ENCODE assay signal across 15 cellular contexts in the genomic region with DNA sequence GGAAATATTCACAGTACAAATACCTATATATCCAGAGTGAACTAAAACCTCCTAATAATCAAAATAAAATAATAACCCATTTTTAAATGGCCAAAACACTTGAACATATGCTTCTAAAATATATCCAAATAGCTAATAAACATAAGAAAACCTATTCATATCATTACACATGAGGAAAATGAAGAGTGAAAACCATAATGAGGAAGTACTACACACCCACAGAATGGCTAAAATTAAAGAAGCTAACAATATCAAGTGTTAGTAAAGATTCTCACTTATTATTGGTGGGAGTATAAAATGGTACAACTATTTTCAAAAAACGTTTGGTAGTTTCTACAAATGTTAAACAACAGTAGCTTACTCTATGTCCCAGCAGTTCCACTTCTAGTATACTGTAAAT.
DNase-seq lines count a peak whose midpoint lies in the region; ATAC-seq, FAIRE-seq and TF ChIP-seq lines count a peak whose summit lies in the region.
"Had no signal": no experiment of that assay in that cellular context is flagged by ENCODE, and none has a peak within 500 bp of the region (broad histone marks: within the 10 kb centered on the region; RNA-seq: fewer than 3 reads in every experiment).

No MANE protein-coding gene starts in this region.

- H3K4me3 ChIP-seq in GM12878: no peak overlapping the region
- H3K4me3 ChIP-seq: BLaER1, HAP-1 had no signal

- 0% methylated on average over 1 of the region's 1 CpG for WGBS in GM12878 (ENCODE audit: insufficient coverage, insufficient replicate concordance, low lambda C conversion rate, missing lambda C conversion rate)

- no peak for TF ChIP-seq POLR2A in GM12878 (IDR thresholded peaks at IDR 0.05; ENCODE audit: low read depth, low read length)

- H3K36me3 Mint-ChIP-seq in activated CD8-positive, alpha-beta T cell treated with anti-CD3 and anti-CD28 coated beads, Interleukin-2, amount 10 ng/mL, durations not matched to agents 7 days and 5 days (ENCODE audit: low read depth): no peaks in the 10 kb centered on the region
- no peaks in the 10 kb centered on the region for H3K36me3 Mint-ChIP-seq in chondrocyte (ENCODE audit: low read depth)
- H3K36me3 Mint-ChIP-seq: CD4-positive, CD25-positive, alpha-beta regulatory T cell had no signal

- no peaks in the 10 kb centered on the region for H3K36me3 ChIP-seq in GM12878 (ENCODE audit: control insufficient read depth in 2 of 2, insufficient read depth in 2 of 2, low read length in 1 of 2)
- H3K36me3 ChIP-seq: BLaER1, HAP-1 had no signal

- no peaks in the 10 kb centered on the region for H3K9me3 ChIP-seq in GM12878 (replicated peaks; ENCODE audit: control insufficient read depth, insufficient read depth, low read length)
- H3K9me3 ChIP-seq: HAP-1 had no signal

- H3K27me3 ChIP-seq in GM12878 (replicated peaks in 1 of 2; ENCODE audit: control insufficient read depth in 2 of 2, insufficient read depth in 2 of 2, low read length in 1 of 2): no peaks in the 10 kb centered on the region
- H3K27me3 ChIP-seq: BLaER1 had no signal

- CTCF ChIA-PET in GM12878 (lab: Yijun Ruan, JAX): interaction anchor here (1.1 kb wide), 1 partner anchor 159 kb away, joined by 3 read pairs; no protein-coding TSS in a partner anchor
- CTCF ChIA-PET in activated CD8-positive, alpha-beta T cell treated with anti-CD3 and anti-CD28 coated beads, Interleukin-2, amount 10 ng/mL, durations not matched to agents 7 days and 5 days (lab: Charles Lee): no interaction called here

- H3K4me3 Mint-ChIP-seq in activated CD8-positive, alpha-beta T cell treated with anti-CD3 and anti-CD28 coated beads, Interleukin-2, amount 10 ng/mL, durations not matched to agents 7 days and 5 days: no peak overlapping the region
- H3K4me3 Mint-ChIP-seq in chondrocyte (ENCODE audit: unreplicated experiment): no peak overlapping the region
- H3K4me3 Mint-ChIP-seq: CD4-positive, CD25-positive, alpha-beta regulatory T cell had no signal

- no peak overlapping the region for H3K4me2 ChIP-seq in GM12878 (ENCODE audit: control insufficient read depth, insufficient read depth)
- H3K4me2 ChIP-seq: BLaER1 had no signal

- H3K9me3 Mint-ChIP-seq in activated CD8-positive, alpha-beta T cell treated with anti-CD3 and anti-CD28 coated beads, Interleukin-2, amount 10 ng/mL, durations not matched to agents 7 days and 5 days (ENCODE audit: insufficient read depth): no peaks in the 10 kb centered on the region
- peaks cover 8% of the 10 kb centered on the region for H3K9me3 Mint-ChIP-seq in chondrocyte (ENCODE audit: low read depth)

- TF ChIP-seq CTCF in GM12878 (IDR thresholded peaks at IDR 0.05 in 2 of 3, conservative IDR thresholded peaks at IDR 0.05 in 1 of 3; ENCODE audit: control insufficient read depth in 2 of 3, extremely low read depth in 1 of 3, insufficient read depth in 1 of 3, low read depth in 3 of 3, low read length in 3 of 3) (no peak), chondrocyte (IDR thresholded peaks at IDR 0.05) (no peak)

- intact Hi-C loops in GM12878 (cut with micrococcal nuclease; ENCODE audit: unreplicated experiment): no loop called here

- ATAC-seq in GM19351 (IDR thresholded peaks at IDR 0.05; ENCODE audit: unreplicated experiment) (peak; percentile 60), HG02885 (IDR thresholded peaks at IDR 0.05; ENCODE audit: poor library complexity, unreplicated experiment) (peak; percentile 74), GM12878 (no peak; the same call in 1 of the 3 replicates), GM18517 (IDR thresholded peaks at IDR 0.05; ENCODE audit: unreplicated experiment) (no peak)
- ATAC-seq in activated CD8-positive, alpha-beta T cell treated with anti-CD3 and anti-CD28 coated beads, Interleukin-2, amount 10 ng/mL, durations not matched to agents 7 days and 5 days: no peak

- no peaks in the 10 kb centered on the region for H4K20me1 ChIP-seq in GM12878 (ENCODE audit: control insufficient read depth, insufficient read depth)
- H4K20me1 ChIP-seq: BLaER1 had no signal

- in situ Hi-C loops in GM12878 (cut with MboI): no loop called here

- no peak for FAIRE-seq in GM12878 (lab: Jason Lieb, UNC)
- FAIRE-seq: GM12891, H1 had no signal

- no peak for TF ChIP-seq RAD21 in GM12878 (IDR thresholded peaks at IDR 0.05; ENCODE audit: insufficient read depth, low read depth, low read length)

- RAD21 ChIA-PET in GM12878 (lab: Charles Lee; ENCODE audit: unreplicated experiment): interaction anchor here (1.0 kb wide), 1 partner anchor 23 kb away, joined by 3 read pairs; no protein-coding TSS in a partner anchor

- SMC1A ChIA-PET in GM12878 (lab: Charles Lee; ENCODE audit: uncharacterized antibody, unreplicated experiment): interaction anchor here (1.0 to 1.4 kb wide), 3 partner anchors 18 to 188 kb away, joined by 3 read pairs; a partner anchor contains a TSS

- DNase-seq in GM12878 (ENCODE audit: low read depth, low spot score) (no peak), chondrocyte (ENCODE audit: low spot score) (no peak), activated gamma-delta T cell treated with Interleukin-2 at 50 U/mL for 16 hours (no peak)
- no peak for DNase-seq in activated CD8-positive, alpha-beta T cell treated with anti-CD3 and anti-CD28 coated beads, Interleukin-2, amount 10 ng/mL, durations not matched to agents 7 days and 5 days
- DNase-seq: AML-193; CD4-positive, CD25-positive, alpha-beta regulatory T cell; DMS 273 treated with DMSO at 0.1 percent for 48 hours; KG1 had no signal

- H3K9ac ChIP-seq in GM12878 (ENCODE audit: control insufficient read depth, insufficient read depth, low read length): no peak overlapping the region
- H3K9ac ChIP-seq: BLaER1 had no signal

- no peak overlapping the region for H3K27ac ChIP-seq in GM12878 (ENCODE audit: control insufficient read depth, insufficient read depth)
- H3K27ac ChIP-seq: BLaER1 had no signal

- H2AFZ ChIP-seq in GM12878 (ENCODE audit: control insufficient read depth, low read depth, low read length): no peak overlapping the region

- H3K27ac Mint-ChIP-seq in activated CD8-positive, alpha-beta T cell treated with anti-CD3 and anti-CD28 coated beads, Interleukin-2, amount 10 ng/mL, durations not matched to agents 7 days and 5 days: no peak overlapping the region
- H3K27ac Mint-ChIP-seq in chondrocyte (ENCODE audit: unreplicated experiment): no peak overlapping the region
- H3K27ac Mint-ChIP-seq: CD4-positive, CD25-positive, alpha-beta regulatory T cell had no signal

- POLR2A ChIA-PET in GM12878 (lab: Charles Lee): no interaction called here
- POLR2A ChIA-PET in activated CD8-positive, alpha-beta T cell treated with anti-CD3 and anti-CD28 coated beads, Interleukin-2, amount 10 ng/mL, durations not matched to agents 7 days and 5 days (lab: Charles Lee): no interaction called here

- no TSS peak for BruUV-seq in GM12878 (replicated peaks; lab: Mats Ljungman, UMichigan)

- H3K4me1 Mint-ChIP-seq in activated CD8-positive, alpha-beta T cell treated with anti-CD3 and anti-CD28 coated beads, Interleukin-2, amount 10 ng/mL, durations not matched to agents 7 days and 5 days (ENCODE audit: low read depth): no peaks in the 10 kb centered on the region
- H3K4me1 Mint-ChIP-seq in chondrocyte (ENCODE audit: low read depth): no peaks in the 10 kb centered on the region
- H3K4me1 Mint-ChIP-seq: CD4-positive, CD25-positive, alpha-beta regulatory T cell had no signal

- H3K27me3 Mint-ChIP-seq in activated CD8-positive, alpha-beta T cell treated with anti-CD3 and anti-CD28 coated beads, Interleukin-2, amount 10 ng/mL, durations not matched to agents 7 days and 5 days (ENCODE audit: low read depth): no peaks in the 10 kb centered on the region
- H3K27me3 Mint-ChIP-seq in chondrocyte (ENCODE audit: low read depth): no peaks in the 10 kb centered on the region
- H3K27me3 Mint-ChIP-seq: CD4-positive, CD25-positive, alpha-beta regulatory T cell had no signal

- no peak for TF ChIP-seq EP300 in GM12878 (IDR thresholded peaks at IDR 0.05; ENCODE audit: borderline replicate concordance in 1 of 2, control insufficient read depth in 1 of 2, low read depth in 2 of 2, low read length in 2 of 2)

- H3K4me1 ChIP-seq in GM12878 (ENCODE audit: control insufficient read depth, insufficient read depth, low read length): no peaks in the 10 kb centered on the region
- H3K4me1 ChIP-seq: BLaER1, HAP-1 had no signal

- H3K79me2 ChIP-seq in GM12878 (ENCODE audit: control insufficient read depth, insufficient read depth, low read length): no peaks in the 10 kb centered on the region

TF ChIP-seq in GM12878, 131 proteins besides CTCF, POLR2A, EP300 and RAD21:
- peak; percentile 27; the same call in 1 of the 2 replicates for TF ChIP-seq JUNB (IDR thresholded peaks at IDR 0.05)
- no peak for TF ChIP-seq EGR1 (IDR thresholded peaks at IDR 0.05; ENCODE audit: borderline replicate concordance in 1 of 2, low read depth in 2 of 2, low read length in 2 of 2)
TF ChIP-seq in GM12878: peak in this region for 1.

Comparison
In these comparisons a context has a peak if more than half of its experiments do, and no peak if none do; other contexts are left out.
1. ATAC-seq: peak in GM19351 (single experiment) and HG02885 (single experiment); none in GM12878 (single experiment), activated CD8-positive, alpha-beta T cell treated with anti-CD3 and anti-CD28 coated beads, Interleukin-2, amount 10 ng/mL, durations not matched to agents 7 days and 5 days (single experiment) and GM18517 (single experiment).